ENCODE assay signal across 16 cellular contexts in the genomic region with DNA sequence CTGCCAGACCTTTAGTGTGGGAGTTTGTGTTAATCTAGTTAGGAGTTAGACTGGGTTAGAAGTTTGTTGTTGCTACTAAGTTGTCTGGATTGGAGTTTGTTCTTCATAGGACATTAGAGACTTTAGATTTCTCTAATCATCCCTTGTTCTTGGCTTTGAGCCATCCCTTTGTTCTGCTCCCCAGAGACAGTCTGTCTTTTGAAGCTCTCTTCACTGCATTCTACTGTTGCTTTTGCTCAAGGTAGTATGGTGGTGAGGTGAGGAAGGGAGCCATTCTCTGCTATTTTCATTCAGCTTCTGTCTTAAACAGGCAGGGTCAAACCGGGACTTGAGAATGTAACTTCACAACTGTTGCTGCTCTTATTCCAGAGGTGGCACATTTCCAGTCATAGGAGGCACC.
DNase-seq lines count a peak whose midpoint lies in the region; ATAC-seq, FAIRE-seq and TF ChIP-seq lines count a peak whose summit lies in the region.
"Had no signal": no experiment of that assay in that cellular context is flagged by ENCODE, and none has a peak within 500 bp of the region (broad histone marks: within the 10 kb centered on the region; RNA-seq: fewer than 3 reads in every experiment).

No MANE protein-coding gene starts in this region.

- no peak for TF ChIP-seq POLR2A in NB4 (IDR thresholded peaks at IDR 0.05; ENCODE audit: extremely low read depth, insufficient read length)

- H3K9ac ChIP-seq in SK-N-SH = no peak overlapping the region

- H3K4me2 ChIP-seq in SK-N-SH = no peak overlapping the region

- H3K4me3 ChIP-seq in SK-N-SH (ENCODE audit: low read depth in 2 of 2, low read length in 1 of 2) (no peak overlapping the region), NB4 (ENCODE audit: low read depth, low read length) (no peak overlapping the region), WERI-Rb-1 (ENCODE audit: low read depth, low read length) (no peak overlapping the region)
- H3K4me3 ChIP-seq: SJCRH30 had no signal

- TF ChIP-seq CTCF in SK-N-SH (IDR thresholded peaks at IDR 0.05) (no peak), NB4 (IDR thresholded peaks at IDR 0.05; ENCODE audit: low read depth, low read length) (no peak), WERI-Rb-1 (IDR thresholded peaks at IDR 0.05; ENCODE audit: low read depth, low read length) (no peak)

- 32% methylated on average over 1 of the region's 1 CpG for WGBS in SK-N-SH (ENCODE audit: low lambda C conversion rate)

- no peak for TF ChIP-seq EP300 in SK-N-SH (IDR thresholded peaks at IDR 0.05; ENCODE audit: borderline replicate concordance in 1 of 2, low read depth in 1 of 2, low read length in 1 of 2)

- no peaks in the 10 kb centered on the region for H3K79me2 ChIP-seq in SK-N-SH (ENCODE audit: insufficient read depth)

- H3K4me1 ChIP-seq in SK-N-SH (ENCODE audit: control insufficient read depth in 1 of 2, insufficient read depth in 2 of 2, low read depth in 1 of 2, low read length in 1 of 2) = no peaks in the 10 kb centered on the region; a peak in 1 of 4 replicates
- H3K4me1 ChIP-seq: Caco-2, SJCRH30 had no signal

- TF ChIP-seq RAD21 in SK-N-SH (IDR thresholded peaks at IDR 0.05; ENCODE audit: low read length) = no peak

- POLR2A ChIA-PET in SK-N-SH (lab: Yijun Ruan, JAX) = no interaction called here
- POLR2A ChIA-PET in activated CD4-positive, alpha-beta T cell treated with anti-CD3 and anti-CD28 coated beads for 36 hours (lab: Charles Lee) = no interaction called here

- CTCF ChIA-PET in SK-N-SH (lab: Yijun Ruan, JAX) = interaction anchor here (1.4 kb wide), 1 partner anchor 52 kb away, joined by 3 read pairs; no protein-coding TSS in a partner anchor
- CTCF ChIA-PET in activated CD4-positive, alpha-beta T cell treated with anti-CD3 and anti-CD28 coated beads for 36 hours (lab: Charles Lee) = no interaction called here

- H3K36me3 ChIP-seq in SK-N-SH (replicated peaks in 1 of 2; ENCODE audit: control insufficient read depth in 1 of 2, insufficient read depth in 2 of 2, low read length in 1 of 2) = no peaks in the 10 kb centered on the region
- no peaks in the 10 kb centered on the region for H3K36me3 ChIP-seq in WERI-Rb-1
- H3K36me3 ChIP-seq: SJCRH30 had no signal

- no peaks in the 10 kb centered on the region for H4K20me1 ChIP-seq in SK-N-SH (ENCODE audit: insufficient read depth)

- H3K9me3 Mint-ChIP-seq in activated CD4-positive, alpha-beta T cell treated with anti-CD3 and anti-CD28 coated beads for 36 hours (ENCODE audit: low read depth) = no peaks in the 10 kb centered on the region
- H3K9me3 Mint-ChIP-seq: H9 had no signal

- H2AFZ ChIP-seq in SK-N-SH (ENCODE audit: low read depth) = no peak overlapping the region

- no peaks in the 10 kb centered on the region for H3K9me3 ChIP-seq in SK-N-SH
- H3K9me3 ChIP-seq in WERI-Rb-1 (ENCODE audit: severe bottlenecking) = no peaks in the 10 kb centered on the region
- H3K9me3 ChIP-seq: Caco-2, SJCRH30 had no signal

- H3K4me3 Mint-ChIP-seq in activated CD4-positive, alpha-beta T cell treated with anti-CD3 and anti-CD28 coated beads for 36 hours = no peak overlapping the region
- H3K4me3 Mint-ChIP-seq: H9 had no signal

- ATAC-seq in SK-N-SH treated with all-trans-retinoic acid at 6 μM for 48 hours (no peak), GM18502 (IDR thresholded peaks at IDR 0.05; ENCODE audit: poor library complexity, unreplicated experiment) (no peak)
- no peak for ATAC-seq in activated CD4-positive, alpha-beta T cell treated with anti-CD3 and anti-CD28 coated beads for 36 hours

- no peaks in the 10 kb centered on the region for H3K27me3 Mint-ChIP-seq in activated CD4-positive, alpha-beta T cell treated with anti-CD3 and anti-CD28 coated beads for 36 hours

- no peaks in the 10 kb centered on the region for H3F3A ChIP-seq in SK-N-SH (replicated peaks; ENCODE audit: insufficient read depth)

- FAIRE-seq in endometrium (lab: Jason Lieb, UNC) = peak; percentile 8

- no peaks in the 10 kb centered on the region for H3K9me2 ChIP-seq in SK-N-SH

- intact Hi-C loops in activated CD4-positive, alpha-beta T cell treated with anti-CD3 and anti-CD28 coated beads for 36 hours (cut with DNase I, micrococcal nuclease) = no loop called here

- no peak overlapping the region for H3K27ac ChIP-seq in SK-N-SH (ENCODE audit: low read depth in 2 of 2, low read length in 1 of 2)
- H3K27ac ChIP-seq in WERI-Rb-1 = no peak overlapping the region
- H3K27ac ChIP-seq: SJCRH30 had no signal

- DNase-seq in SK-N-SH = no peak
- peak; percentile 43 for DNase-seq in NB4 (ENCODE audit: low read depth)
- DNase-seq in activated CD4-positive, alpha-beta T cell treated with anti-CD3 and anti-CD28 coated beads for 36 hours = no peak
- no peak for DNase-seq in WERI-Rb-1
- DNase-seq: Caco-2, DMS153, H9, MM.1S, NCI-H1105, NCI-H1694, NCI-H774, RPMI8226, SJCRH30 had no signal

- no peaks in the 10 kb centered on the region for H3K4me1 Mint-ChIP-seq in activated CD4-positive, alpha-beta T cell treated with anti-CD3 and anti-CD28 coated beads for 36 hours

- H3K36me3 Mint-ChIP-seq in activated CD4-positive, alpha-beta T cell treated with anti-CD3 and anti-CD28 coated beads for 36 hours (ENCODE audit: low read depth) = no peaks in the 10 kb centered on the region

- H3K27me3 ChIP-seq in SK-N-SH (ENCODE audit: insufficient read depth) (0 out of 2 replicates have a peak, but pooled peaks cover 6% of the 10 kb centered on the region), WERI-Rb-1 (ENCODE audit: insufficient read depth, low read depth, severe bottlenecking) (no peaks in the 10 kb centered on the region)

- no peak overlapping the region for H3K27ac Mint-ChIP-seq in activated CD4-positive, alpha-beta T cell treated with anti-CD3 and anti-CD28 coated beads for 36 hours
- H3K27ac Mint-ChIP-seq: H9 had no signal

TF ChIP-seq in SK-N-SH treated with all-trans-retinoic acid at 6 μM for 48 hours, 23 proteins besides CTCF, POLR2A, EP300 and RAD21:
- no peak for TF ChIP-seq ZC3H10 (CRISPR knock-in tag; IDR thresholded peaks at IDR 0.05)
- 0 out of 2 replicates have a peak, but pooled peaks have one; percentile 20 for TF ChIP-seq ZFP30 (CRISPR knock-in tag; IDR thresholded peaks at IDR 0.05)

TF ChIP-seq in SK-N-SH, 30 proteins besides CTCF, POLR2A, EP300 and RAD21 (continues in another document):
- TF ChIP-seq CHD2 (IDR thresholded peaks at IDR 0.05; ENCODE audit: low read length, partially characterized antibody) (no peak), NFIC (IDR thresholded peaks at IDR 0.05; ENCODE audit: borderline replicate concordance) (no peak), TEAD4 (IDR thresholded peaks at IDR 0.05; ENCODE audit: borderline replicate concordance, insufficient read depth) (no peak), SMC3 (IDR thresholded peaks at IDR 0.05; ENCODE audit: low read depth, low read length) (no peak), YY1 (IDR thresholded peaks at IDR 0.05; ENCODE audit: low read depth) (no peak), TCF12 (IDR thresholded peaks at IDR 0.05) (no peak), SIN3A (IDR thresholded peaks at IDR 0.05; ENCODE audit: borderline replicate concordance, low read depth, low read length) (no peak), POLR2AphosphoS5 (IDR thresholded peaks at IDR 0.05; ENCODE audit: low read depth, low read length) (no peak), EZH2phosphoT487 (IDR thresholded peaks at IDR 0.05; ENCODE audit: borderline replicate concordance, low read depth) (no peak), TAF1 (IDR thresholded peaks at IDR 0.05; ENCODE audit: borderline replicate concordance, low read depth, low read length) (no peak), RXRA (IDR thresholded peaks at IDR 0.05; ENCODE audit: borderline replicate concordance, low read depth) (no peak), ELF1 (IDR thresholded peaks at IDR 0.05) (no peak)
- TF ChIP-seq, protein P1, sequence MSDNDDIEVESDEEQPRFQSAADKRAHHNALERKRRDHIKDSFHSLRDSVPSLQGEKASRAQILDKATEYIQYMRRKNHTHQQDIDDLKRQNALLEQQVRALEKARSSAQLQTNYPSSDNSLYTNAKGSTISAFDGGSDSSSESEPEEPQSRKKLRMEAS (IDR thresholded peaks at IDR 0.05; ENCODE audit: low read depth) = no peak
- TF ChIP-seq, protein P2, sequence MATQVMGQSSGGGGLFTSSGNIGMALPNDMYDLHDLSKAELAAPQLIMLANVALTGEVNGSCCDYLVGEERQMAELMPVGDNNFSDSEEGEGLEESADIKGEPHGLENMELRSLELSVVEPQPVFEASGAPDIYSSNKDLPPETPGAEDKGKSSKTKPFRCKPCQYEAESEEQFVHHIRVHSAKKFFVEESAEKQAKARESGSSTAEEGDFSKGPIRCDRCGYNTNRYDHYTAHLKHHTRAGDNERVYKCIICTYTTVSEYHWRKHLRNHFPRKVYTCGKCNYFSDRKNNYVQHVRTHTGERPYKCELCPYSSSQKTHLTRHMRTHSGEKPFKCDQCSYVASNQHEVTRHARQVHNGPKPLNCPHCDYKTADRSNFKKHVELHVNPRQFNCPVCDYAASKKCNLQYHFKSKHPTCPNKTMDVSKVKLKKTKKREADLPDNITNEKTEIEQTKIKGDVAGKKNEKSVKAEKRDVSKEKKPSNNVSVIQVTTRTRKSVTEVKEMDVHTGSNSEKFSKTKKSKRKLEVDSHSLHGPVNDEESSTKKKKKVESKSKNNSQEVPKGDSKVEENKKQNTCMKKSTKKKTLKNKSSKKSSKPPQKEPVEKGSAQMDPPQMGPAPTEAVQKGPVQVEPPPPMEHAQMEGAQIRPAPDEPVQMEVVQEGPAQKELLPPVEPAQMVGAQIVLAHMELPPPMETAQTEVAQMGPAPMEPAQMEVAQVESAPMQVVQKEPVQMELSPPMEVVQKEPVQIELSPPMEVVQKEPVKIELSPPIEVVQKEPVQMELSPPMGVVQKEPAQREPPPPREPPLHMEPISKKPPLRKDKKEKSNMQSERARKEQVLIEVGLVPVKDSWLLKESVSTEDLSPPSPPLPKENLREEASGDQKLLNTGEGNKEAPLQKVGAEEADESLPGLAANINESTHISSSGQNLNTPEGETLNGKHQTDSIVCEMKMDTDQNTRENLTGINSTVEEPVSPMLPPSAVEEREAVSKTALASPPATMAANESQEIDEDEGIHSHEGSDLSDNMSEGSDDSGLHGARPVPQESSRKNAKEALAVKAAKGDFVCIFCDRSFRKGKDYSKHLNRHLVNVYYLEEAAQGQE (IDR thresholded peaks at IDR 0.05; ENCODE audit: low read depth, low read length) = no peak
- TF ChIP-seq, protein P3, sequence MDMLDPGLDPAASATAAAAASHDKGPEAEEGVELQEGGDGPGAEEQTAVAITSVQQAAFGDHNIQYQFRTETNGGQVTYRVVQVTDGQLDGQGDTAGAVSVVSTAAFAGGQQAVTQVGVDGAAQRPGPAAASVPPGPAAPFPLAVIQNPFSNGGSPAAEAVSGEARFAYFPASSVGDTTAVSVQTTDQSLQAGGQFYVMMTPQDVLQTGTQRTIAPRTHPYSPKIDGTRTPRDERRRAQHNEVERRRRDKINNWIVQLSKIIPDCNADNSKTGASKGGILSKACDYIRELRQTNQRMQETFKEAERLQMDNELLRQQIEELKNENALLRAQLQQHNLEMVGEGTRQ (IDR thresholded peaks at IDR 0.05; ENCODE audit: borderline replicate concordance, low read depth, low read length) = no peak
